ENCODE assay signal across 1 cellular context in genomic region chr10:136465-136762, GRCh38.
TF ChIP-seq lines count a peak whose summit lies in the region.

No MANE protein-coding gene starts in this region.

TF ChIP-seq in K562, 482 proteins besides CTCF, POLR2A, EP300 and RAD21 (continued from another document):
- no peak for TF ChIP-seq VEZF1 (CRISPR knock-in tag; IDR thresholded peaks at IDR 0.05)
